32 cellular contexts compared by ENCODE assay signal in genomic region chr22:32040324-32040904, GRCh38. TPM values are rescaled to one million over a fixed set of nuclear protein-coding genes. Genes with fewer than 3 reads are reported as not detected.
"Had no signal": no experiment of that assay in that cellular context is flagged by ENCODE, and none has a peak within 500 bp of the region (broad histone marks: within the 10 kb centered on the region; RNA-seq: fewer than 3 reads in every experiment).

No MANE protein-coding gene starts in this region.

- H3K4me3 ChIP-seq: ascending aorta, breast epithelium, coronary artery, esophagus muscularis mucosa, gastrocnemius medialis, heart left ventricle had no signal

- H3K4me1 ChIP-seq: ascending aorta, breast epithelium, foreskin keratinocyte, heart left ventricle had no signal

- H3K27ac ChIP-seq: ascending aorta, breast epithelium, coronary artery, esophagus muscularis mucosa, foreskin keratinocyte, gastrocnemius medialis, heart left ventricle had no signal

- H3K4me3 Mint-ChIP-seq: activated CD4-positive, alpha-beta memory T cell treated with anti-CD3 and anti-CD28 coated beads for 36 hours; activated CD4-positive, alpha-beta T cell treated with anti-CD3 and anti-CD28 coated beads for 36 hours; activated CD4-positive, alpha-beta T cell treated with anti-CD3 and anti-CD28 coated beads, Interleukin-2, amount 10 ng/mL, durations not matched to agents 24 days and 14 days; activated CD8-positive, alpha-beta memory T cell treated with anti-CD3 and anti-CD28 coated beads, Interleukin-2, amount 10 ng/mL, durations not matched to agents 7 days and 5 days; activated CD8-positive, alpha-beta T cell treated with anti-CD3 and anti-CD28 coated beads, Interleukin-2, amount 10 ng/mL, durations not matched to agents 7 days and 5 days; activated naive CD4-positive, alpha-beta T cell treated with anti-CD3 and anti-CD28 coated beads, Interleukin-2, amount 10 ng/mL, durations not matched to agents 7 days and 5 days; activated naive CD8-positive, alpha-beta T cell treated with anti-CD3 and anti-CD28 coated beads, Interleukin-2, amount 10 ng/mL, durations not matched to agents 7 days and 5 days; activated T-helper 1 cell treated with anti-CD3 and anti-CD28 coated beads, Interleukin-12 subunit alpha, Interleukin-12 subunit beta, Interleukin-2, Interleukin-4 antibody, amounts not matched to agents 30 ng/mL and 10 ng/mL and 1 ng/mL, durations not matched to agents 14 hours and 24 hours and 36 hours; brain; central memory CD8-positive, alpha-beta T cell; effector memory CD8-positive, alpha-beta T cell had no signal

- H3K9me3 Mint-ChIP-seq: activated CD4-positive, alpha-beta memory T cell treated with anti-CD3 and anti-CD28 coated beads for 36 hours; activated CD4-positive, alpha-beta T cell treated with anti-CD3 and anti-CD28 coated beads, Interleukin-2, amount 10 ng/mL, durations not matched to agents 24 days and 14 days; activated naive CD4-positive, alpha-beta T cell treated with anti-CD3 and anti-CD28 coated beads, Interleukin-2, amount 10 ng/mL, durations not matched to agents 7 days and 5 days; activated naive CD4-positive, alpha-beta T cell treated with anti-CD3 and anti-CD28 coated beads, Interleukin-2, amount 50 U/mL, for 72 hours; activated naive CD8-positive, alpha-beta T cell treated with anti-CD3 and anti-CD28 coated beads, Interleukin-2, amount 10 ng/mL, durations not matched to agents 7 days and 5 days; activated T-helper 1 cell treated with anti-CD3 and anti-CD28 coated beads, Interleukin-12 subunit alpha, Interleukin-12 subunit beta, Interleukin-2, Interleukin-4 antibody, amounts not matched to agents 30 ng/mL and 10 ng/mL and 1 ng/mL, durations not matched to agents 14 hours and 24 hours and 36 hours; brain; central memory CD8-positive, alpha-beta T cell; effector memory CD8-positive, alpha-beta T cell had no signal

- ATAC-seq: activated CD4-positive, alpha-beta T cell treated with anti-CD3 and anti-CD28 coated beads for 36 hours; activated CD8-positive, alpha-beta memory T cell treated with anti-CD3 and anti-CD28 coated beads, Interleukin-2, amount 10 ng/mL, durations not matched to agents 7 days and 5 days; activated CD8-positive, alpha-beta T cell treated with anti-CD3 and anti-CD28 coated beads, Interleukin-2, amount 10 ng/mL, durations not matched to agents 7 days and 5 days; activated naive CD4-positive, alpha-beta T cell treated with anti-CD3 and anti-CD28 coated beads, Interleukin-2, amount 50 U/mL, for 72 hours; effector memory CD8-positive, alpha-beta T cell; foreskin keratinocyte; gastrocnemius medialis; heart left ventricle had no signal

- H3K36me3 Mint-ChIP-seq: activated CD4-positive, alpha-beta memory T cell treated with anti-CD3 and anti-CD28 coated beads for 36 hours; activated CD8-positive, alpha-beta memory T cell treated with anti-CD3 and anti-CD28 coated beads, Interleukin-2, amount 10 ng/mL, durations not matched to agents 7 days and 5 days; activated naive CD4-positive, alpha-beta T cell treated with anti-CD3 and anti-CD28 coated beads, Interleukin-2, amount 10 ng/mL, durations not matched to agents 7 days and 5 days; activated naive CD4-positive, alpha-beta T cell treated with anti-CD3 and anti-CD28 coated beads, Interleukin-2, amount 50 U/mL, for 72 hours; activated naive CD8-positive, alpha-beta T cell treated with anti-CD3 and anti-CD28 coated beads, Interleukin-2, amount 10 ng/mL, durations not matched to agents 7 days and 5 days; brain had no signal

- H3K27me3 ChIP-seq: ascending aorta, breast epithelium, gastrocnemius medialis had no signal

- H3K4me1 Mint-ChIP-seq: activated CD4-positive, alpha-beta T cell treated with anti-CD3 and anti-CD28 coated beads for 36 hours; activated CD4-positive, alpha-beta T cell treated with anti-CD3 and anti-CD28 coated beads, Interleukin-2, amount 10 ng/mL, durations not matched to agents 24 days and 14 days; activated CD8-positive, alpha-beta memory T cell treated with anti-CD3 and anti-CD28 coated beads, Interleukin-2, amount 10 ng/mL, durations not matched to agents 7 days and 5 days; activated naive CD4-positive, alpha-beta T cell treated with anti-CD3 and anti-CD28 coated beads, Interleukin-2, amount 10 ng/mL, durations not matched to agents 7 days and 5 days; activated naive CD8-positive, alpha-beta T cell treated with anti-CD3 and anti-CD28 coated beads, Interleukin-2, amount 10 ng/mL, durations not matched to agents 7 days and 5 days; brain; central memory CD8-positive, alpha-beta T cell had no signal

- DNase-seq: activated CD4-positive, alpha-beta memory T cell treated with anti-CD3 and anti-CD28 coated beads for 36 hours; activated CD4-positive, alpha-beta T cell treated with anti-CD3 and anti-CD28 coated beads for 36 hours; activated CD4-positive, alpha-beta T cell treated with anti-CD3 and anti-CD28 coated beads, Interleukin-2, amount 10 ng/mL, durations not matched to agents 24 days and 14 days; activated CD4-positive, CD25-positive, alpha-beta regulatory T cell; activated CD4-positive, CD25-positive, alpha-beta regulatory T cell treated with anti-CD3 and anti-CD28 coated beads, Interleukin-2, amount 50 U/mL, for 72 hours; activated CD8-positive, alpha-beta memory T cell treated with anti-CD3 and anti-CD28 coated beads, Interleukin-2, amount 10 ng/mL, durations not matched to agents 7 days and 5 days; activated CD8-positive, alpha-beta memory T cell treated with anti-CD3 and anti-CD28 coated beads, Interleukin-2, amount 50 U/mL, for 4 hours; activated CD8-positive, alpha-beta T cell treated with anti-CD3 and anti-CD28 coated beads, Interleukin-2, amount 10 ng/mL, durations not matched to agents 7 days and 5 days; activated gamma-delta T cell; activated naive CD4-positive, alpha-beta T cell; activated naive CD4-positive, alpha-beta T cell treated with anti-CD3 and anti-CD28 coated beads, Interleukin-2, amount 10 ng/mL, durations not matched to agents 7 days and 5 days; activated naive CD8-positive, alpha-beta T cell treated with anti-CD3 and anti-CD28 coated beads, Interleukin-2, amount 10 ng/mL, durations not matched to agents 7 days and 5 days; activated T-cell treated with anti-CD3 and anti-CD28 coated beads, Interleukin-2, amount 50 U/mL, for 1 hour; activated T-cell treated with anti-CD3 and anti-CD28 coated beads, Interleukin-2, amount 50 U/mL, for 48 hours; dermis blood vessel endothelial cell; effector CD4-positive, alpha-beta T cell; effector memory CD8-positive, alpha-beta T cell; erythroblast; foreskin keratinocyte; gastrocnemius medialis; glutamatergic neuron; heart left ventricle; hypothalamus had no signal

- H3K9me3 ChIP-seq: ascending aorta, breast epithelium, esophagus muscularis mucosa, gastrocnemius medialis, heart left ventricle had no signal

- H3K36me3 ChIP-seq: ascending aorta, breast epithelium, esophagus muscularis mucosa, gastrocnemius medialis, heart left ventricle had no signal

- H3K27ac Mint-ChIP-seq: activated CD4-positive, alpha-beta memory T cell treated with anti-CD3 and anti-CD28 coated beads for 36 hours; activated CD4-positive, alpha-beta T cell treated with anti-CD3 and anti-CD28 coated beads for 36 hours; activated CD4-positive, alpha-beta T cell treated with anti-CD3 and anti-CD28 coated beads, Interleukin-2, amount 10 ng/mL, durations not matched to agents 24 days and 14 days; activated CD8-positive, alpha-beta memory T cell treated with anti-CD3 and anti-CD28 coated beads, Interleukin-2, amount 10 ng/mL, durations not matched to agents 7 days and 5 days; activated CD8-positive, alpha-beta T cell treated with anti-CD3 and anti-CD28 coated beads, Interleukin-2, amount 10 ng/mL, durations not matched to agents 7 days and 5 days; activated naive CD4-positive, alpha-beta T cell treated with anti-CD3 and anti-CD28 coated beads, Interleukin-2, amount 10 ng/mL, durations not matched to agents 7 days and 5 days; activated naive CD4-positive, alpha-beta T cell treated with anti-CD3 and anti-CD28 coated beads, Interleukin-2, amount 50 U/mL, for 72 hours; activated naive CD8-positive, alpha-beta T cell treated with anti-CD3 and anti-CD28 coated beads, Interleukin-2, amount 10 ng/mL, durations not matched to agents 7 days and 5 days; activated T-helper 1 cell treated with anti-CD3 and anti-CD28 coated beads, Interleukin-12 subunit alpha, Interleukin-12 subunit beta, Interleukin-2, Interleukin-4 antibody, amounts not matched to agents 30 ng/mL and 10 ng/mL and 1 ng/mL, durations not matched to agents 14 hours and 24 hours and 36 hours; brain; effector memory CD8-positive, alpha-beta T cell had no signal

RNA-seq across cellular contexts. Expression of gene SLC5A1, which starts 2.6 kb away (rescaled TPM):
- total RNA-seq: activated CD4-positive, alpha-beta memory T cell treated with anti-CD3 and anti-CD28 coated beads for 36 hours; activated CD4-positive, alpha-beta T cell treated with anti-CD3 and anti-CD28 coated beads for 36 hours; activated CD4-positive, alpha-beta T cell treated with anti-CD3 and anti-CD28 coated beads, Interleukin-2, amount 10 ng/mL, durations not matched to agents 24 days and 14 days; activated CD8-positive, alpha-beta memory T cell treated with anti-CD3 and anti-CD28 coated beads for 36 hours; activated CD8-positive, alpha-beta memory T cell treated with anti-CD3 and anti-CD28 coated beads, Interleukin-2, amount 10 ng/mL, durations not matched to agents 7 days and 5 days; activated CD8-positive, alpha-beta T cell treated with anti-CD3 and anti-CD28 coated beads, Interleukin-2, amount 10 ng/mL, durations not matched to agents 7 days and 5 days; activated naive CD4-positive, alpha-beta T cell treated with anti-CD3 and anti-CD28 coated beads, Interleukin-2, amount 50 U/mL, for 72 hours; activated naive CD8-positive, alpha-beta T cell treated with anti-CD3 and anti-CD28 coated beads, Interleukin-2, amount 10 ng/mL, durations not matched to agents 7 days and 5 days; activated T-helper 1 cell treated with anti-CD3 and anti-CD28 coated beads, Interleukin-12 subunit alpha, Interleukin-12 subunit beta, Interleukin-2, Interleukin-4 antibody, amounts not matched to agents 30 ng/mL and 10 ng/mL and 1 ng/mL, durations not matched to agents 14 hours and 24 hours and 36 hours; ascending aorta; dermis blood vessel endothelial cell; foreskin keratinocyte had no signal
